ENCODE assay signal across 13 cellular contexts in genomic region chr22:31321421-31321820, GRCh38.
"Had no signal": no experiment of that assay in that cellular context is flagged by ENCODE, and none has a peak within 500 bp of the region (broad histone marks: within the 10 kb centered on the region; RNA-seq: fewer than 3 reads in every experiment).

No MANE protein-coding gene starts in this region.

- H3K4me3 ChIP-seq: adrenal gland, neural progenitor cell had no signal

- H3K4me1 Mint-ChIP-seq: neural progenitor cell had no signal

- H3K9me3 Mint-ChIP-seq: activated CD4-positive, alpha-beta T cell treated with anti-CD3 and anti-CD28 coated beads, Interleukin-2, amount 10 ng/mL, durations not matched to agents 24 days and 14 days; neural progenitor cell had no signal

- H3K27me3 ChIP-seq: adrenal gland, neural progenitor cell had no signal

- H3K36me3 ChIP-seq: neural progenitor cell had no signal

- H3K9me3 ChIP-seq: adrenal gland had no signal

- H3K27ac ChIP-seq: adrenal gland, neural progenitor cell had no signal

- H3K27me3 Mint-ChIP-seq: activated CD4-positive, alpha-beta T cell treated with anti-CD3 and anti-CD28 coated beads, Interleukin-2, amount 10 ng/mL, durations not matched to agents 24 days and 14 days had no signal

- DNase-seq: activated CD4-positive, alpha-beta T cell treated with anti-CD3 and anti-CD28 coated beads, Interleukin-2, amount 10 ng/mL, durations not matched to agents 24 days and 14 days; activated CD4-positive, CD25-positive, alpha-beta regulatory T cell; activated CD8-positive, alpha-beta memory T cell treated with anti-CD3 and anti-CD28 coated beads, Interleukin-2, amount 50 U/mL, for 4 hours; activated CD8-positive, alpha-beta T cell treated with anti-CD3 and anti-CD28 coated beads, Interleukin-2, amount 10 ng/mL, durations not matched to agents 7 days and 5 days; activated naive CD4-positive, alpha-beta T cell treated with Interleukin-2 at 50 U/mL for 16 hours; adrenal gland; glutamatergic neuron; kidney glomerular epithelial cell; stimulated activated CD4-positive, alpha-beta T cell treated with anti-CD3 and anti-CD28 coated beads, Interleukin-12 subunit alpha, Interleukin-12 subunit beta, amount 100 ng/mL, for 4 hours; stimulated activated CD4-positive, alpha-beta T cell treated with anti-CD3 and anti-CD28 coated beads, Interleukin-2, amount 100 ng/mL, for 24 hours; SW 1271 had no signal

- H3K27ac Mint-ChIP-seq: activated CD4-positive, alpha-beta T cell treated with anti-CD3 and anti-CD28 coated beads, Interleukin-2, amount 10 ng/mL, durations not matched to agents 24 days and 14 days; activated CD8-positive, alpha-beta T cell treated with anti-CD3 and anti-CD28 coated beads, Interleukin-2, amount 10 ng/mL, durations not matched to agents 7 days and 5 days; neural progenitor cell had no signal

- H3K4me1 ChIP-seq: adrenal gland, neural progenitor cell had no signal

- ATAC-seq: activated CD8-positive, alpha-beta T cell treated with anti-CD3 and anti-CD28 coated beads, Interleukin-2, amount 10 ng/mL, durations not matched to agents 7 days and 5 days; esophagus mucosa had no signal

- H3K4me3 Mint-ChIP-seq: activated CD4-positive, alpha-beta T cell treated with anti-CD3 and anti-CD28 coated beads, Interleukin-2, amount 10 ng/mL, durations not matched to agents 24 days and 14 days; activated CD8-positive, alpha-beta T cell treated with anti-CD3 and anti-CD28 coated beads, Interleukin-2, amount 10 ng/mL, durations not matched to agents 7 days and 5 days; neural progenitor cell had no signal
